Comparison of ENCODE assay signal across 10 cellular contexts in genomic region chr15:98801234-98801561, GRCh38.
DNase-seq lines count a peak whose midpoint lies in the region; ATAC-seq, FAIRE-seq and TF ChIP-seq lines count a peak whose summit lies in the region.
"Had no signal": no experiment of that assay in that cellular context is flagged by ENCODE, and none has a peak within 500 bp of the region (broad histone marks: within the 10 kb centered on the region; RNA-seq: fewer than 3 reads in every experiment).

No MANE protein-coding gene starts in this region.

- peaks cover 0 to 2% (median 0%) of the 10 kb centered on the region in 7 donors for H3K9me3 Mint-ChIP-seq in CD14-positive monocyte
- H3K9me3 Mint-ChIP-seq: activated B cell treated with CpG ODN at 0.5 μM for 24 hours had no signal

- peak overlapping the region; percentile 71 for H3K4me2 ChIP-seq in skeletal muscle satellite cell (ENCODE audit: low read length)

- DNase-seq in SJSA1 (ENCODE audit: low read depth in 1 of 2, low spot score in 2 of 2): peak in 1 of 2 experiments; percentile 49
- DNase-seq in hippocampal formation (lab: John Stamatoyannopoulos, UW): peak; percentile 87 to 91
- DNase-seq in D721Med (ENCODE audit: insufficient read length, low spot score): no peak
- no peak for DNase-seq in CD14-positive monocyte (ENCODE audit: low spot score)
- DNase-seq: activated B cell treated with CpG ODN at 0.5 μM for 24 hours had no signal

- FAIRE-seq in D721Med (lab: Jason Lieb, UNC): no peak

- H3K27ac ChIP-seq in HUES48 (ENCODE audit: low read depth, low read length) (peak overlapping the region; percentile 96), SJSA1 (peak overlapping the region; percentile 33)

- H3K27me3 ChIP-seq in HUES48 (ENCODE audit: control insufficient read depth, insufficient read depth, low read length): no peaks in the 10 kb centered on the region
- H3K27me3 ChIP-seq in SJSA1 (replicated peaks): no peaks in the 10 kb centered on the region
- H3K27me3 ChIP-seq in skeletal muscle satellite cell (ENCODE audit: control insufficient read depth, insufficient read depth, low read length): no peaks in the 10 kb centered on the region

- H3K4me1 ChIP-seq in HUES48 (ENCODE audit: control insufficient read depth, insufficient read depth, low read length): peaks cover 79% of the 10 kb centered on the region
- peaks cover 55% of the 10 kb centered on the region for H3K4me1 ChIP-seq in SJSA1 (replicated peaks)
- peaks cover 47% of the 10 kb centered on the region for H3K4me1 ChIP-seq in skeletal muscle satellite cell (ENCODE audit: control insufficient read depth, insufficient read depth, low read length)

- no peaks in the 10 kb centered on the region for H3K36me3 Mint-ChIP-seq in CD14-positive monocyte
- H3K36me3 Mint-ChIP-seq: IgD-negative memory B cell had no signal

- H3K36me3 ChIP-seq in HUES48 (ENCODE audit: control insufficient read depth, insufficient read depth, low read length) (no peaks in the 10 kb centered on the region), SJSA1 (no peaks in the 10 kb centered on the region), skeletal muscle satellite cell (ENCODE audit: insufficient read depth, low read length) (no peaks in the 10 kb centered on the region)

- peak overlapping the region; percentile 52 for H3K9ac ChIP-seq in HUES48 (ENCODE audit: low read depth, low read length)
- H3K9ac ChIP-seq in skeletal muscle satellite cell (ENCODE audit: low read depth, low read length): no peak overlapping the region

- H3K4me3 ChIP-seq in HUES48 (ENCODE audit: low read depth, low read length) (peak overlapping the region; percentile 48), SJSA1 (no peak overlapping the region), skeletal muscle satellite cell (ENCODE audit: low read length) (peak overlapping the region; percentile 34)

- no peak for ATAC-seq in HG03159 (IDR thresholded peaks at IDR 0.05; ENCODE audit: unreplicated experiment)
- ATAC-seq in esophagus mucosa: no peak

- no peak for TF ChIP-seq CTCF in D721Med (IDR thresholded peaks at IDR 0.05; ENCODE audit: insufficient read depth, missing control alignments)
- TF ChIP-seq CTCF in CD14-positive monocyte (IDR thresholded peaks at IDR 0.05): no peak

- no peak overlapping the region for H3K4me3 Mint-ChIP-seq in CD14-positive monocyte
- H3K4me3 Mint-ChIP-seq: activated B cell treated with CpG ODN at 0.5 μM for 24 hours had no signal

- peaks cover 36% of the 10 kb centered on the region for H3K4me1 Mint-ChIP-seq in CD14-positive monocyte

- peak overlapping the region in 2 of 7 donors; percentile 46 to 49 for H3K27ac Mint-ChIP-seq in CD14-positive monocyte
- H3K27ac Mint-ChIP-seq: activated B cell treated with CpG ODN at 0.5 μM for 24 hours had no signal

- H3K27me3 Mint-ChIP-seq in CD14-positive monocyte (ENCODE audit: low read depth in 3 of 3): peaks cover 0 to 6% (median 5%) of the 10 kb centered on the region in 3 donors

- intact Hi-C loops in CD14-positive monocyte (cut with micrococcal nuclease): no loop called here

- no peaks in the 10 kb centered on the region for H3K9me3 ChIP-seq in HUES48 (ENCODE audit: control insufficient read depth, insufficient read depth, low read length)
- H3K9me3 ChIP-seq in SJSA1 (replicated peaks): no peaks in the 10 kb centered on the region
- no peaks in the 10 kb centered on the region for H3K9me3 ChIP-seq in skeletal muscle satellite cell (replicated peaks; ENCODE audit: low read length)

Comparison
In these comparisons a context has a peak if more than half of its experiments do, and no peak if none do; other contexts are left out.
1. DNase-seq: peak in hippocampal formation (2 of 2); none in D721Med (single experiment) and CD14-positive monocyte (single experiment).